In the genomic region with DNA sequence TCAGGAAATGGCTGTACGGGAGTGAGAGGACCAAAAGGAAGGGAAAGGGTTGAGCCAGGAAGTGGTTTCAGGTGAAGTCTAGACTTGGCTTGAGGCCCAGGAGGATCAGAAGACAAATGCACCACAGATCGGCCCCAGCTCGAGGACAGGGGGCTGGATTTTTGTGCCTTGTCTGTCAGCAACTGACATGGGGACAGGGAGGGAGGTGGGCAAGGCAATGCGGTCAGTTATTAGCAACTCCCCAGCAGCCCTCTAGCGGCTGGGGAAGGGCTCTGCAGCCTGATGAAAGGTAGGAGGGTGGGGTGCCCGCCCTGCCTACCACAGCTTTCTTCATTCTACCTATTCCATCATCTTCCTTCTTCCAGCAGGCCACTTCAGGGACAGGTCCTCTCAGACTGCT, we compare ENCODE assay signal across 7 cellular contexts. TPM values are rescaled to one million over a fixed set of nuclear protein-coding genes. Genes with fewer than 3 reads are reported as not detected.
DNase-seq lines count a peak whose midpoint lies in the region; ATAC-seq and TF ChIP-seq lines count a peak whose summit lies in the region.

No MANE protein-coding gene starts in this region.

- H3K9me3 ChIP-seq in DND-41 (ENCODE audit: insufficient read depth, low read length, severe bottlenecking) (no peaks in the 10 kb centered on the region), fibroblast of lung (ENCODE audit: control insufficient read depth, insufficient read depth, low read depth, low read length) (no peaks in the 10 kb centered on the region), psoas muscle (no peaks in the 10 kb centered on the region)

- WGBS in psoas muscle, 3 donors: 31 to 42% (median 32%) methylated on average over 6 of the region's 6 CpGs

- H3K27ac ChIP-seq in DND-41 (ENCODE audit: low read length): no peak overlapping the region
- H3K27ac ChIP-seq in fibroblast of lung (ENCODE audit: insufficient read depth, low read length): no peak overlapping the region
- H3K27ac ChIP-seq in psoas muscle: no peak overlapping the region

- H4K20me1 ChIP-seq in DND-41 (ENCODE audit: insufficient read depth, low read length) (no peaks in the 10 kb centered on the region), fibroblast of lung (ENCODE audit: control insufficient read depth, extremely low read depth, insufficient read depth, low read length) (no peaks in the 10 kb centered on the region)

- intact Hi-C loops in psoas muscle (cut with DNase I): no loop called here

- TF ChIP-seq CTCF in DND-41 (IDR thresholded peaks at IDR 0.05; ENCODE audit: borderline replicate concordance, extremely low read depth, low read length, poor library complexity, severe bottlenecking) (peak; percentile 53), fibroblast of lung (conservative IDR thresholded peaks at IDR 0.05 in 1 of 2, IDR thresholded peaks at IDR 0.05 in 1 of 2; ENCODE audit: low read depth in 1 of 2, low read length in 2 of 2) (peak; percentile 44 to 73), psoas muscle (IDR thresholded peaks at IDR 0.05) (peak; percentile 46)

- ATAC-seq in DND-41 (ENCODE audit: insufficient read depth, low read depth): peak; percentile 47
- ATAC-seq in GM18907 (IDR thresholded peaks at IDR 0.05; ENCODE audit: unreplicated experiment): peak; percentile 82
- peak; percentile 72 for ATAC-seq in HG03175 (IDR thresholded peaks at IDR 0.05; ENCODE audit: unreplicated experiment)
- ATAC-seq in psoas muscle: peak in 1 of 4 donors; percentile 50
- ATAC-seq in HG03108 (IDR thresholded peaks at IDR 0.05; ENCODE audit: unreplicated experiment): no peak

- no peaks in the 10 kb centered on the region for H3K36me3 ChIP-seq in DND-41 (ENCODE audit: insufficient read depth, low read length)
- no peaks in the 10 kb centered on the region for H3K36me3 ChIP-seq in fibroblast of lung (ENCODE audit: control insufficient read depth, insufficient read depth, low read length)
- H3K36me3 ChIP-seq in psoas muscle (ENCODE audit: insufficient read depth in 1 of 2, low read depth in 1 of 2): no peaks in the 10 kb centered on the region

- H3K27me3 ChIP-seq in DND-41 (ENCODE audit: insufficient read depth, low read length, poor library complexity): peaks cover 7% of the 10 kb centered on the region
- H3K27me3 ChIP-seq in fibroblast of lung (ENCODE audit: control insufficient read depth, insufficient read depth, low read length): no peaks in the 10 kb centered on the region
- peaks cover 0 to 3% (median 0%) of the 10 kb centered on the region in 3 donors for H3K27me3 ChIP-seq in psoas muscle (ENCODE audit: insufficient read depth in 3 of 3, low read length in 2 of 3)

- no peak overlapping the region for H3K4me2 ChIP-seq in DND-41 (ENCODE audit: insufficient read depth, low read length)
- no peak overlapping the region for H3K4me2 ChIP-seq in fibroblast of lung (ENCODE audit: extremely low read depth, insufficient read depth, low read length)

- H2AFZ ChIP-seq in DND-41 (ENCODE audit: low read depth, low read length) (no peak overlapping the region), fibroblast of lung (ENCODE audit: low read length) (no peak overlapping the region)

- H3K4me1 ChIP-seq in DND-41 (ENCODE audit: insufficient read depth, low read length) (no peaks in the 10 kb centered on the region), fibroblast of lung (ENCODE audit: control insufficient read depth, extremely low read depth, insufficient read depth, low read length) (no peaks in the 10 kb centered on the region), psoas muscle (no peaks in the 10 kb centered on the region)

- DNase-seq in DND-41 (peak; percentile 16), SK-N-DZ (ENCODE audit: low spot score) (peak; percentile 61), fibroblast of lung (ENCODE audit: low read depth in 2 of 2) (no peak), psoas muscle (peak in 1 of 2 donors; percentile 54)

- H3K4me3 ChIP-seq in DND-41 (ENCODE audit: low read depth in 1 of 2, low read length in 2 of 2) (no peak overlapping the region), fibroblast of lung (replicated peaks in 1 of 4; ENCODE audit: control extremely low read depth in 1 of 4, insufficient read depth in 1 of 4, low read depth in 3 of 4, low read length in 4 of 4) (no peak overlapping the region), psoas muscle (no peak overlapping the region)

- H3K9ac ChIP-seq in DND-41 (ENCODE audit: low read depth, low read length): no peak overlapping the region
- no peak overlapping the region for H3K9ac ChIP-seq in fibroblast of lung (ENCODE audit: insufficient read depth, low read length)

- H3K79me2 ChIP-seq in DND-41 (ENCODE audit: insufficient read depth, low read length): no peaks in the 10 kb centered on the region
- no peaks in the 10 kb centered on the region for H3K79me2 ChIP-seq in fibroblast of lung (ENCODE audit: control insufficient read depth, insufficient read depth, low read length)

RNA-seq across cellular contexts. Expression of a gene that starts 50.0 kb away (rescaled TPM):
- polyA plus RNA-seq in SK-N-DZ (2014; cell fraction: cytosol; rRNA removed): 0.20 TPM in 1 of 2 replicates, not detected in the other
- not detected in 2 replicates for polyA plus RNA-seq in SK-N-DZ (2014; cell fraction: nucleus; rRNA removed)
- total RNA-seq in fibroblast of lung (under 0.01 TPM in 1 of 2 replicates, not detected in the other), psoas muscle (under 1 TPM; 0.34 to 0.63 (median 0.44) TPM)
- polyA plus RNA-seq in fibroblast of lung (not detected in 2 replicates), psoas muscle (under 1 TPM; 0.42 to 0.91 (median 0.56) TPM)
- polyA plus RNA-seq in fibroblast of lung (2012): not detected in 2 replicates
- not detected in 2 replicates for polyA minus RNA-seq in fibroblast of lung (ENCODE audit: low replicate concordance)

Comparison
In these comparisons a context has a peak if more than half of its experiments do, and no peak if none do; other contexts are left out.
1. DNase-seq: peak in DND-41 (single experiment) and SK-N-DZ (single experiment); none in fibroblast of lung (0 of 2).
2. Peak in every context shown above with its lines, with median percentiles within 50 percentile points of each other: CTCF ChIP-seq.